9 cellular contexts compared by ENCODE assay signal in the genomic region with DNA sequence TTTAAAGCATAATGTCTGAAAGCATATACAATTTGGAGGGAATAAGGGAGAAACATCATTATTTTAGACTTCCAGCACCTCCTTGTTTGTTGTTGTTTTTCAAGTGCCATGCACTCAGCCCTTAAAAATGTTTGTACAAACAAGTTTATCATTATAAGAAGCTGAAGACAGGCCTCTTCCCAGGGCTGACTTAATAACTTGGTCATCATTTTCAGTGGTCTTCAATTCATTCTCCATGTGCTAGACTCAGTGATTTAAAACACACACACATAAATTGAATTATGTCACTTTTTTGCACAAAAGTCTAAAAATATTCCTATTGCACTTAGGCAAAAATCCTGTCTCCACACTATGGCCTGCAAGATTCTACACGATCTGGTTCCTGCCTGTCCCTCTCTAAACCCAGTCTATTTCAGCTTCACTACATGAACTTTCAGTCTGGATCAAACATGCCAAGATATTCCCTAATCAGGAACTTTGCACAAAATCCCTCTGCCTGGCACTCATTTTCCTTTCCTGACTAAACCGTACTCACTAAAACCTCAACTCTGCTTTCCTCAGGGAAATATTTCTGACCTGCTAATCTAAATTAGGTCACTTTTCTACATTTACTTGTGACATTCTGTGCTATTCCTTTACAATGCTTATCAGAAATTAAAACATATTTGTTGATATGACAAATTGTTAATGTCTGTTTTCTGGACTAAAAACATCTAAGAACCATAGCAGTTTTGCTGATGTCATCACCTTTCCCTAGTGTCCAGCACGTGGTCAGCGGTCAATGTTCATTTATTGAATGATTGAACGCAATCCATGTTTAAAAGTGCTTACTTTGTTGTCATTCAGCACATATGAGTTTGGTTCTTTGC. TPM values are rescaled to one million over a fixed set of nuclear protein-coding genes. Genes with fewer than 3 reads are reported as not detected.
DNase-seq lines count a peak whose midpoint lies in the region; ATAC-seq and TF ChIP-seq lines count a peak whose summit lies in the region.
"Had no signal": no experiment of that assay in that cellular context is flagged by ENCODE, and none has a peak within 500 bp of the region (broad histone marks: within the 10 kb centered on the region; RNA-seq: fewer than 3 reads in every experiment).

No MANE protein-coding gene starts in this region.

- POLR2A ChIA-PET in activated CD4-positive, alpha-beta memory T cell treated with anti-CD3 and anti-CD28 coated beads for 36 hours (lab: Charles Lee) = interaction anchor here (0.8 to 3.4 kb wide), 7 partner anchors 12 to 164 kb away, joined by 3 to 21 read pairs (median 5); partner anchors contain the start of genes GBP4 and GBP5

- no peak for DNase-seq in activated CD4-positive, alpha-beta memory T cell treated with anti-CD3 and anti-CD28 coated beads for 36 hours
- DNase-seq in SK-N-DZ (ENCODE audit: low spot score) (no peak), breast epithelium (ENCODE audit: low spot score in 2 of 2) (no peak), lower leg skin (ENCODE audit: low spot score in 2 of 2) (no peak)
- DNase-seq: anterior cingulate cortex had no signal

- H3K4me1 ChIP-seq in skeletal muscle tissue (ENCODE audit: control insufficient read depth in 3 of 3, insufficient read depth in 3 of 3, low read length in 3 of 3) (no peaks in the 10 kb centered on the region), breast epithelium (peaks cover 0 to 2% of the 10 kb centered on the region in 2 donors)
- H3K4me1 ChIP-seq: SJSA1 had no signal

- intact Hi-C loops in activated CD4-positive, alpha-beta memory T cell treated with anti-CD3 and anti-CD28 coated beads for 36 hours (cut with micrococcal nuclease) = loop anchor here (1.0 to 5.0 kb wide), 3 partner anchors 12 to 165 kb away; no protein-coding TSS in a partner anchor
- intact Hi-C loops in breast epithelium (cut with DNase I; ENCODE audit: low total_unique reads) (no loop called here), lower leg skin (cut with DNase I; ENCODE audit: low total_unique reads) (no loop called here)

- CTCF ChIA-PET in activated CD4-positive, alpha-beta memory T cell treated with anti-CD3 and anti-CD28 coated beads for 36 hours (lab: Charles Lee) = interaction anchor here (1.3 to 6.0 kb wide), 5 partner anchors 12 to 202 kb away, joined by 3 to 33 read pairs (median 5); partner anchors contain the start of gene GBP5

- no peak for TF ChIP-seq CTCF in breast epithelium (IDR thresholded peaks at IDR 0.05)
- no peak for TF ChIP-seq CTCF in lower leg skin (IDR thresholded peaks at IDR 0.05)

- H3K4me3 ChIP-seq in skeletal muscle tissue (ENCODE audit: low read length in 3 of 3) (peak overlapping the region in 1 of 3 donors; percentile 5), breast epithelium (peak overlapping the region in 1 of 3 donors; percentile 34), lower leg skin (ENCODE audit: low read depth, poor library complexity, severe bottlenecking) (no peak overlapping the region)
- H3K4me3 ChIP-seq: SJSA1 had no signal

- H3K9me3 Mint-ChIP-seq in activated CD4-positive, alpha-beta memory T cell treated with anti-CD3 and anti-CD28 coated beads for 36 hours = peaks cover 13% of the 10 kb centered on the region

- peaks cover 11% of the 10 kb centered on the region for H3K36me3 Mint-ChIP-seq in activated CD4-positive, alpha-beta memory T cell treated with anti-CD3 and anti-CD28 coated beads for 36 hours

- ATAC-seq in GM18909 (IDR thresholded peaks at IDR 0.05; ENCODE audit: poor library complexity, unreplicated experiment) = peak; percentile 27
- peak; percentile 30 for ATAC-seq in HG02610 (IDR thresholded peaks at IDR 0.05; ENCODE audit: unreplicated experiment)

- TF ChIP-seq POLR2A in breast epithelium (IDR thresholded peaks at IDR 0.05) (no peak), lower leg skin (IDR thresholded peaks at IDR 0.05) (no peak)

- H3K9me3 ChIP-seq in skeletal muscle tissue (ENCODE audit: control insufficient read depth in 3 of 3, low read length in 3 of 3) = no peaks in the 10 kb centered on the region
- H3K9me3 ChIP-seq in breast epithelium = no peaks in the 10 kb centered on the region
- H3K9me3 ChIP-seq: SJSA1 had no signal

- H3K36me3 ChIP-seq in skeletal muscle tissue (ENCODE audit: control insufficient read depth in 3 of 3, insufficient read depth in 3 of 3, low read length in 3 of 3) = no peaks in the 10 kb centered on the region
- no peaks in the 10 kb centered on the region for H3K36me3 ChIP-seq in breast epithelium
- H3K36me3 ChIP-seq: SJSA1 had no signal

- H3K27ac Mint-ChIP-seq in activated CD4-positive, alpha-beta memory T cell treated with anti-CD3 and anti-CD28 coated beads for 36 hours = peak overlapping the region; percentile 78

- peak overlapping the region; percentile 22 for H3K27ac ChIP-seq in skeletal muscle tissue (ENCODE audit: low read depth, low read length)
- no peak overlapping the region for H3K27ac ChIP-seq in breast epithelium
- H3K27ac ChIP-seq: SJSA1 had no signal

- H3K27me3 Mint-ChIP-seq in activated CD4-positive, alpha-beta memory T cell treated with anti-CD3 and anti-CD28 coated beads for 36 hours = no peaks in the 10 kb centered on the region

- WGBS in lower leg skin, 2 donors = 51 to 56% methylated on average over 5 of the region's 5 CpGs

- peak overlapping the region in 1 of 3 donors; percentile 43 for H3K9ac ChIP-seq in skeletal muscle tissue (ENCODE audit: low read depth in 1 of 3, low read length in 3 of 3)

- H3K4me1 Mint-ChIP-seq in activated CD4-positive, alpha-beta memory T cell treated with anti-CD3 and anti-CD28 coated beads for 36 hours (ENCODE audit: low read depth) = peaks cover 58% of the 10 kb centered on the region

- peak overlapping the region; percentile 27 for H3K4me3 Mint-ChIP-seq in activated CD4-positive, alpha-beta memory T cell treated with anti-CD3 and anti-CD28 coated beads for 36 hours

- H3K27me3 ChIP-seq in skeletal muscle tissue (ENCODE audit: control insufficient read depth in 3 of 3, insufficient read depth in 3 of 3, low read length in 3 of 3) (no peaks in the 10 kb centered on the region), breast epithelium (no peaks in the 10 kb centered on the region)
- H3K27me3 ChIP-seq: SJSA1 had no signal

RNA-seq across cellular contexts. Expression of gene GBP5, which starts 14.8 kb away (rescaled TPM):
- total RNA-seq in activated CD4-positive, alpha-beta memory T cell treated with anti-CD3 and anti-CD28 coated beads for 36 hours = 10 to 100 TPM; 95.1 to 95.7 TPM
- total RNA-seq in skeletal muscle tissue (0.52 TPM), breast epithelium (1 to 10 TPM; 1.8 to 3.1 (median 2.6) TPM), lower leg skin (under 1 TPM; 0.13 to 0.65 (median 0.34) TPM)
- polyA plus RNA-seq in SK-N-DZ (2014; cell fraction: cytosol; rRNA removed) = not detected in 2 replicates
- not detected in 2 replicates for polyA plus RNA-seq in SK-N-DZ (2014; cell fraction: nucleus; rRNA removed)

Comparison
In these comparisons a context has a peak if more than half of its experiments do, and no peak if none do; other contexts are left out.
1. RNA of gene GBP5, which starts 14.8 kb away (total RNA-seq): 95.1 to 95.7 TPM in activated CD4-positive, alpha-beta memory T cell treated with anti-CD3 and anti-CD28 coated beads for 36 hours; 1.8 to 3.1 TPM in breast epithelium, 0.52 TPM in skeletal muscle tissue (single experiment) and 0.13 to 0.65 TPM in lower leg skin; every median in the first group is over 10 times any median in the second.